Comparison of ENCODE assay signal across 10 cellular contexts in the genomic region with DNA sequence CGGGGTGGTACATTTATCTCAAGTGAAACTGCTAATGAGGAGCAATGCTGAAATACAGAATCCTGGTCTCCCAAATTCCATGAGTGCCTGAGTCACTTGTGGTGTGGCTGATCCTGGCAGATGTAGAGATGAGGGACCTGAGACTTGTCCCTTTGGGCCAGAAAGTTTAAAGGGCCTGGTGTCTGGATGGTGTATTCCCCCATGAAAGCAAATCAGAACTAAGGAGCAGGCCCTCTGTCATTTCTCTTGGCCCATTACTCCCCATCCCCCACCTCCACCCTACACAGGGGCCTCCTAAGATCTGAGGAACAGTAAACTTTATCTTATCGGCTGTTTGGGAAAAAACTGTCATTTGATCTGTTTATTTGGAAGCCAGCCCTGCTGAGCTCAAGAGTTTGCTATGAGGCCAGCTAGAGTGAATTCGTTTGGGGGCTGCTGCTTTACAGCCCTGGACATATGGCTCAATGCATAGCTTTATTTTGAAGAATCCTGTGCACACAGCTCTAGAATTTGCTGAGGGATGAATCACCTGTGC.
DNase-seq lines count a peak whose midpoint lies in the region; ATAC-seq and TF ChIP-seq lines count a peak whose summit lies in the region.
"Had no signal": no experiment of that assay in that cellular context is flagged by ENCODE, and none has a peak within 500 bp of the region (broad histone marks: within the 10 kb centered on the region; RNA-seq: fewer than 3 reads in every experiment).

No MANE protein-coding gene starts in this region.

- no peak overlapping the region for H3K9ac ChIP-seq in skeletal muscle tissue (ENCODE audit: low read depth in 1 of 3, low read length in 3 of 3)

- no peak for ATAC-seq in GM19035 (IDR thresholded peaks at IDR 0.05; ENCODE audit: unreplicated experiment)
- ATAC-seq in GM19328 (IDR thresholded peaks at IDR 0.05; ENCODE audit: unreplicated experiment): no peak
- ATAC-seq: HCT116 had no signal

- H3K4me3 ChIP-seq in fibroblast of villous mesenchyme (ENCODE audit: low read depth, low read length) (no peak overlapping the region), skeletal muscle tissue (ENCODE audit: low read length in 3 of 3) (peak overlapping the region in 1 of 3 donors; percentile 16)

- no peaks in the 10 kb centered on the region for H3K9me3 ChIP-seq in skeletal muscle tissue (ENCODE audit: control insufficient read depth in 3 of 3, low read length in 3 of 3)

- H3K4me1 ChIP-seq in skeletal muscle tissue (ENCODE audit: control insufficient read depth in 3 of 3, insufficient read depth in 3 of 3, low read length in 3 of 3): peaks cover 37 to 63% (median 39%) of the 10 kb centered on the region in 3 donors

- TF ChIP-seq CTCF in fibroblast of villous mesenchyme (IDR thresholded peaks at IDR 0.05; ENCODE audit: insufficient read depth, low read depth, low read length): no peak

- DNase-seq in GM03348 (ENCODE audit: low spot score): peak; percentile 54
- peak; percentile 69 for DNase-seq in RPMI7951 (ENCODE audit: low read depth)
- peak; percentile 68 for DNase-seq in fibroblast of villous mesenchyme (ENCODE audit: low read depth)
- no peak for DNase-seq in HuH-7.5 (ENCODE audit: low spot score)
- DNase-seq: DND-41, NCI-H1092 treated with DMSO at 0.1 percent for 48 hours had no signal

- H3K36me3 ChIP-seq in skeletal muscle tissue (ENCODE audit: control insufficient read depth in 3 of 3, insufficient read depth in 3 of 3, low read length in 3 of 3): no peaks in the 10 kb centered on the region

- peak overlapping the region; percentile 64 for H3K27ac ChIP-seq in skeletal muscle tissue (ENCODE audit: low read depth, low read length)

- no peaks in the 10 kb centered on the region for H3K27me3 ChIP-seq in skeletal muscle tissue (ENCODE audit: control insufficient read depth in 3 of 3, insufficient read depth in 3 of 3, low read length in 3 of 3)
